1 cellular context compared by ENCODE assay signal in genomic region chr5:36491860-36492259, GRCh38.
TF ChIP-seq lines count a peak whose summit lies in the region.

No MANE protein-coding gene starts in this region.

TF ChIP-seq in GM23338, 12 proteins besides CTCF, POLR2A, EP300 and RAD21 (continued from another document):
- TF ChIP-seq ZNF462 (CRISPR knock-in tag; IDR thresholded peaks at IDR 0.05) (no peak), EZH2 (IDR thresholded peaks at IDR 0.05; ENCODE audit: low read depth, unreplicated experiment) (no peak), NANOG (IDR thresholded peaks at IDR 0.05; ENCODE audit: borderline replicate concordance) (no peak), STAT1 (IDR thresholded peaks at IDR 0.05; ENCODE audit: unreplicated experiment) (no peak), REST (IDR thresholded peaks at IDR 0.05; ENCODE audit: unreplicated experiment) (no peak), JUNB (IDR thresholded peaks at IDR 0.05; ENCODE audit: unreplicated experiment) (no peak), EZH2phosphoT487 (IDR thresholded peaks at IDR 0.05; ENCODE audit: unreplicated experiment) (no peak)
